In the genomic region with DNA sequence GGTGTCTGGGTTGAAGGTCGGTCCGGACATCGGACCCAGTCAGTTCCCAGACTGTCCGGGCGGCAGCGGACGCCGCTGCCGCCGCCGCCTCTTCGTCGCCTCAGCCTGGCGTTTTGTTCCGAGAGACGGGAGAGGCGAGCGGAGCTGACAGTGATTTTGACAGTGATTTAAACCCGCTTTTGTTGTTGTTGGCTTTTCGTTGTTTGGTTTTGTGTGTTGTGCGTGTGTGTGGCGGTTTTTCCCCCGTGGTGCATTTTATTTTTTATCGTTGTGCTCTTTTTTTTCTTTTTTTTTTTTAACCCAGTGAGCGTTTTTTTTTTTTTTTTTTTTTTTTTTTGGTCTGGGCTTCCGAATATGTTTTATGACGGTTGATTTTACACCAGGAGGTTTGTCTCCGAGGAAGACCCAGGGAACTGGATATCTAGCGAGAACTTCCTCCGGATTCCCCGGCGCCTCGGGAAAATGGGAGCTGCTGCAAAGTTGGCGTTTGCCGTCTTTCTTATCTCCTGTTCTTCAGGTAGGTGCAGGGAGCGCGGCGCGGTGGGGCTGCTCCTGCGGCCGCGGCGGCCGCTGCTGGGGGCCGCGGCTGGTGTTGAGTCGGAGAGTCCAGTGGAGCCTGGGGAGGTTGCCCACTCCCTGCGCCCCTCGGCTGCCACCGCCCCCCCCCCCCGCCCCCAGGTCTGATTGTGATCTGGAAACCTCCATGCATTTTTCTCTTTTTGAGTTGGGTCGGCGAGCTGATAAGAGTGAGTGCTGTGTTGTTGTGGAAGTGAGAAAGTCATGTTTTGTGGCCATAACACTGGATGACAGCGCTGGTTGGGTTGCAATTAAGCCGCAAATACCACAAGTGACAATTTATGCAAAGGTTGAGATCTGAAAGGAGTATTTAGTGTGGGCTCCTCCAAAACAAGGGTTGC, we compare ENCODE assay signal across 8 cellular contexts. TPM values are rescaled to one million over a fixed set of nuclear protein-coding genes. Genes with fewer than 3 reads are reported as not detected.
A peak's percentile ranks its signal among the peaks of the same experiment; 100 is the strongest.
DNase-seq lines count a peak whose midpoint lies in the region; TF ChIP-seq lines count a peak whose summit lies in the region.

Gene ACVR2A (plus strand): TSS at position 339 of the 917 bp plus-strand sequence. CDS start 124 bp downstream, at position 463.

- H3K27me3 ChIP-seq in GM23248 (replicated peaks; ENCODE audit: insufficient read depth) (no peaks in the 10 kb centered on the region), skeletal muscle satellite cell (ENCODE audit: control insufficient read depth, insufficient read depth, low read length) (no peaks in the 10 kb centered on the region)

- CTCF ChIA-PET in MCF 10A (lab: Yijun Ruan, JAX), result interaction anchor here (0.6 to 1.2 kb wide), 4 partner anchors 63 to 320 kb away, joined by 3 to 4 read pairs (median 4); no protein-coding TSS in a partner anchor

- peaks cover 5% of the 10 kb centered on the region; the same call in 1 of the 2 replicates for H3K9me2 ChIP-seq in GM23248 (ENCODE audit: insufficient read depth)

- H3K4me3 Mint-ChIP-seq in T-helper 2 cell treated with Interferon-gamma antibody and Interleukin-4, amounts not matched to agents 5 μg/mL and 100 μg/mL, for 36 hours, result peak within 1 kb of the TSS; percentile 94
- peak within 1 kb of the TSS; percentile 92 for H3K4me3 Mint-ChIP-seq in MCF 10A (ENCODE audit: unreplicated experiment)

- 0 to 2% methylated on average over 46 to 52 of the region's 55 CpGs for WGBS in GM23248 (ENCODE audit: low coverage in 1 of 2, low lambda C conversion rate in 2 of 2, missing lambda C conversion rate in 2 of 2), 2 experiments

- peaks cover 58% of the 10 kb centered on the region for H3K79me2 ChIP-seq in GM23248 (ENCODE audit: insufficient read depth)

- peaks cover 17% of the 10 kb centered on the region for H4K20me1 ChIP-seq in GM23248 (ENCODE audit: insufficient read depth)

- H3K9me3 Mint-ChIP-seq in T-helper 2 cell treated with Interferon-gamma antibody and Interleukin-4, amounts not matched to agents 5 μg/mL and 100 μg/mL, for 36 hours, result no peaks in the 10 kb centered on the region
- no peaks in the 10 kb centered on the region for H3K9me3 Mint-ChIP-seq in MCF 10A (ENCODE audit: unreplicated experiment)

- no peak for TF ChIP-seq CTCF in MCF 10A (IDR thresholded peaks at IDR 0.05; ENCODE audit: unreplicated experiment)

- H3K4me2 ChIP-seq in GM23248 (ENCODE audit: unreplicated experiment), result peak within 1 kb of the TSS; percentile 92
- H3K4me2 ChIP-seq in skeletal muscle satellite cell (ENCODE audit: low read length), result peak within 1 kb of the TSS; percentile 98

- H3K4me1 Mint-ChIP-seq in T-helper 2 cell treated with Interferon-gamma antibody and Interleukin-4, amounts not matched to agents 5 μg/mL and 100 μg/mL, for 36 hours (ENCODE audit: low read depth), result peaks cover 27% of the 10 kb centered on the region
- H3K4me1 Mint-ChIP-seq in MCF 10A (ENCODE audit: insufficient read depth, unreplicated experiment), result peaks cover 18% of the 10 kb centered on the region

- H3K36me3 ChIP-seq in GM23248 (ENCODE audit: low read depth) (no peaks in the 10 kb centered on the region), skeletal muscle satellite cell (ENCODE audit: insufficient read depth, low read length) (no peaks in the 10 kb centered on the region)

- H3F3A ChIP-seq in GM23248 (ENCODE audit: insufficient read depth), result peaks cover 27% of the 10 kb centered on the region

- H3K27ac ChIP-seq in GM23248, result peak within 1 kb of the TSS; percentile 92

- peaks cover 82% of the 10 kb centered on the region for H3K27me3 Mint-ChIP-seq in T-helper 2 cell treated with Interferon-gamma antibody and Interleukin-4, amounts not matched to agents 5 μg/mL and 100 μg/mL, for 36 hours (ENCODE audit: low read depth)
- H3K27me3 Mint-ChIP-seq in MCF 10A (ENCODE audit: insufficient read depth, unreplicated experiment), result no peaks in the 10 kb centered on the region

- H3K9me3 ChIP-seq in GM23248 (ENCODE audit: low read depth) (no peaks in the 10 kb centered on the region), skeletal muscle satellite cell (replicated peaks; ENCODE audit: low read length) (no peaks in the 10 kb centered on the region)

- POLR2A ChIA-PET in MCF 10A (lab: Yijun Ruan, JAX), result interaction anchor here (0.6 to 4.5 kb wide), 19 partner anchors 10 to 828 kb away, joined by 3 to 20 read pairs (median 4); partner anchors contain the start of genes MBD5 and ORC4

- H3K4me1 ChIP-seq in GM23248 (ENCODE audit: insufficient read depth), result peaks cover 25% of the 10 kb centered on the region
- H3K4me1 ChIP-seq in skeletal muscle satellite cell (ENCODE audit: control insufficient read depth, insufficient read depth, low read length), result peaks cover 16% of the 10 kb centered on the region

- no TSS peak for BruUV-seq in MCF 10A (replicated peaks; lab: Mats Ljungman, UMichigan)

- peak within 1 kb of the TSS; percentile 87 for H2AFZ ChIP-seq in GM23248

- H3K9ac ChIP-seq in GM23248, result peak within 1 kb of the TSS; percentile 92
- peak within 1 kb of the TSS; percentile 98 for H3K9ac ChIP-seq in skeletal muscle satellite cell (ENCODE audit: low read depth, low read length)

- in situ Hi-C loops in GM23248 (cut with MboI), result no loop called here

- H3K36me3 Mint-ChIP-seq in T-helper 2 cell treated with Interferon-gamma antibody and Interleukin-4, amounts not matched to agents 5 μg/mL and 100 μg/mL, for 36 hours (ENCODE audit: low read depth), result peaks cover 2% of the 10 kb centered on the region
- H3K36me3 Mint-ChIP-seq in MCF 10A (ENCODE audit: insufficient read depth, unreplicated experiment), result no peaks in the 10 kb centered on the region

- DNase-seq in GM23248 (peak; percentile 79), KG1 (lab: John Stamatoyannopoulos, UW) (peak; percentile 38), MCF 10A (ENCODE audit: unreplicated experiment) (peak; percentile 57), iPS-NIHi11 (ENCODE audit: low spot score) (peak; percentile 65), NCI-H187 (lab: John Stamatoyannopoulos, UW) (no peak)
- peak; percentile 62 for DNase-seq in T-helper 2 cell treated with Interferon-gamma antibody and Interleukin-4, amounts not matched to agents 5 μg/mL and 100 μg/mL, for 36 hours (ENCODE audit: low spot score)

- intact Hi-C loops in MCF 10A (cut with micrococcal nuclease), result loop anchor here (2.0 to 5.0 kb wide), 2 partner anchors 66 to 763 kb away; no protein-coding TSS in a partner anchor

- peak within 1 kb of the TSS; percentile 91 for H3K4me3 ChIP-seq in GM08714 (ENCODE audit: low read length)
- peak within 1 kb of the TSS; percentile 85 for H3K4me3 ChIP-seq in GM23248
- H3K4me3 ChIP-seq in skeletal muscle satellite cell (ENCODE audit: low read length), result peak within 1 kb of the TSS; percentile 94

- H3K27ac Mint-ChIP-seq in T-helper 2 cell treated with Interferon-gamma antibody and Interleukin-4, amounts not matched to agents 5 μg/mL and 100 μg/mL, for 36 hours, result peak within 1 kb of the TSS; percentile 79
- peak within 1 kb of the TSS; percentile 89 for H3K27ac Mint-ChIP-seq in MCF 10A (ENCODE audit: low read depth, unreplicated experiment)

RNA-seq across cellular contexts. Expression of gene ACVR2A, which starts in this region (rescaled TPM):
- 17.5 and 24.0 TPM in 2 replicates for total RNA-seq in GM23248 (2014; rRNA removed; shearing (Covaris generic))
- polyA plus RNA-seq in GM23248 (2016; fragmentation: Nextera tagmentation; extraction: Ambion mirVana), result 32.0 and 33.1 TPM in 2 replicates
- 11.2 and 11.9 TPM in 2 replicates for total RNA-seq in MCF 10A (2022)
- total RNA-seq in skeletal muscle satellite cell (2012; rRNA removed), result 9.4 and 11.9 TPM in 2 replicates

Comparison
In these comparisons a context has a peak if more than half of its experiments do, and no peak if none do; other contexts are left out.
1. DNase-seq: peak in GM23248 (single experiment), KG1 (single experiment), T-helper 2 cell treated with Interferon-gamma antibody and Interleukin-4, amounts not matched to agents 5 μg/mL and 100 μg/mL, for 36 hours (single experiment), MCF 10A (single experiment) and iPS-NIHi11 (single experiment); none in NCI-H187 (0 of 2).
2. Peak in every context shown above with its lines, with median percentiles within 50 percentile points of each other: H3K4me3 ChIP-seq.